Comparison of ENCODE assay signal across 8 cellular contexts in the genomic region with DNA sequence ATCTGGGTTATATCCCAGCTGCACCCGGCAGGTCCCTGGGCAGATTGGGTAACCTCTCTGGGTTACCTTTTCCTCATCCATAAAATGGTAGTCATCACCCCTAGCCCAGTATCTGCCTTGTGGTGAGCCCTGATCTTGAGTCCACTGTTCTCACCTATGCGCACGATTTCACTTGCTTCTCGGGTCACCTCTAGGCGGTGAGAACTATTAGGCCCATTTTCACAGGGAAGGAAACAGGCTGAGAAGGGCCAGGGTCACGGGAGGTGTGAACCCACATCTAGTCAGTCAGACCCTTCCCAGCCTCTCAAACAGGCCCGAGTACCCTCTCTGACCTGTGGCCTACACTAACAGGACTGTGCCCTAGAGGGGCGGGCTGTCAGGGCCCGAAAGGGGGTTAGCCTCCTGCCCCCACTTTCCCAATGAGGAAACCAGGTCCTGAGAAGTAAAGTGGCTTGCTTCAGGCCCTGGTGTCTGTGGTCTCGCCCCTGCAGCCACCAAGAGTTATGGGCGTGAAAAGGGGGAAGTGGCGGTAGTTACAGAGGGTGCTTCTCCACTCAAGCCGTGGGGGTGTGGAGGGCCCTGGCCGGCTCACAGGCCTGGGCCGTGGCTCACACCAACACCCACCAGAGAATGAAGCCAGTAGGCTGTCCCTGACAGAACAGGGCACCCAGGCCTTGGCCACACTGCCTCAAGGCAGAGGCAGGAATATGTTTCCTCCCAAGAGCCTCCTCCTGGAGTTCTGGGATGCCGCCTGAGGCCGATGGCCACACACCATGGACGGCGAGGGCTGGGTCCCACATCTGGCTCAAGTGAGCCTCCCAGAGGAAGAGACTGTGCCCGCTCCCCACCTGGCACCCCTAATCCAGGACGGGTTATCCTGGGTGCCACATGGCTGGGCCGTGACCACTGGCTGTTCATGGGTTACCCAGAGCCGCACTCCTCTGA. TPM values are rescaled to one million over a fixed set of nuclear protein-coding genes. Genes with fewer than 3 reads are reported as not detected.
A peak's percentile ranks its signal among the peaks of the same experiment; 100 is the strongest.
DNase-seq lines count a peak whose midpoint lies in the region; ATAC-seq and TF ChIP-seq lines count a peak whose summit lies in the region.

No MANE protein-coding gene starts in this region.

- no peak overlapping the region for H3K4me3 ChIP-seq in stomach

- peak overlapping the region in 2 of 5 donors; percentile 55 to 66 for H3K27ac ChIP-seq in stomach

- no peaks in the 10 kb centered on the region for H3K36me3 ChIP-seq in stomach

- peaks cover 63% of the 10 kb centered on the region for H3K36me3 Mint-ChIP-seq in activated T-helper 2 cell treated with anti-CD3 and anti-CD28 coated beads, Interferon-gamma antibody, Interleukin-2, Interleukin-4, amounts not matched to agents 10 μg/mL and 5 μg/mL and 100 μg/mL, durations not matched to agents 14 hours and 24 hours and 36 hours (ENCODE audit: low read depth)

- intact Hi-C loops in activated T-helper 2 cell treated with anti-CD3 and anti-CD28 coated beads, Interferon-gamma antibody, Interleukin-2, Interleukin-4, amounts not matched to agents 10 μg/mL and 5 μg/mL and 100 μg/mL, durations not matched to agents 14 hours and 24 hours and 36 hours (cut with micrococcal nuclease): loop anchor here (1.0 kb wide), 2 partner anchors 8 to 26 kb away; no protein-coding TSS in a partner anchor
- intact Hi-C loops in stomach (cut with DNase I; ENCODE audit: low total_unique reads): no loop called here

- H3K4me1 Mint-ChIP-seq in activated T-helper 2 cell treated with anti-CD3 and anti-CD28 coated beads, Interferon-gamma antibody, Interleukin-2, Interleukin-4, amounts not matched to agents 10 μg/mL and 5 μg/mL and 100 μg/mL, durations not matched to agents 14 hours and 24 hours and 36 hours (ENCODE audit: low read depth): peaks cover 73% of the 10 kb centered on the region
- H3K4me1 Mint-ChIP-seq in stimulated activated naive CD8-positive, alpha-beta T cell treated with anti-CD3 and anti-CD28 coated beads, Interleukin-15, amount 100 ng/mL, for 72 hours: peaks cover 100% of the 10 kb centered on the region

- peak overlapping the region; percentile 84 for H3K27ac Mint-ChIP-seq in activated T-helper 2 cell treated with anti-CD3 and anti-CD28 coated beads, Interferon-gamma antibody, Interleukin-2, Interleukin-4, amounts not matched to agents 10 μg/mL and 5 μg/mL and 100 μg/mL, durations not matched to agents 14 hours and 24 hours and 36 hours
- H3K27ac Mint-ChIP-seq in stimulated activated naive CD8-positive, alpha-beta T cell treated with anti-CD3 and anti-CD28 coated beads, Interleukin-15, amount 100 ng/mL, for 72 hours: peak overlapping the region; percentile 94 to 97

- TF ChIP-seq CTCF in stomach (IDR thresholded peaks at IDR 0.05): no peak

- H3K4me3 Mint-ChIP-seq in activated T-helper 2 cell treated with anti-CD3 and anti-CD28 coated beads, Interferon-gamma antibody, Interleukin-2, Interleukin-4, amounts not matched to agents 10 μg/mL and 5 μg/mL and 100 μg/mL, durations not matched to agents 14 hours and 24 hours and 36 hours (ENCODE audit: low read depth): peak overlapping the region; percentile 39
- H3K4me3 Mint-ChIP-seq in stimulated activated naive CD8-positive, alpha-beta T cell treated with anti-CD3 and anti-CD28 coated beads, Interleukin-15, amount 100 ng/mL, for 72 hours: peak overlapping the region; percentile 75 to 83

- ATAC-seq in HG03139 (IDR thresholded peaks at IDR 0.05; ENCODE audit: unreplicated experiment): peak; percentile 31
- peak; percentile 60 for ATAC-seq in stimulated activated naive CD8-positive, alpha-beta T cell treated with anti-CD3 and anti-CD28 coated beads, Interleukin-15, amount 100 ng/mL, for 72 hours
- ATAC-seq in GM18517 (IDR thresholded peaks at IDR 0.05; ENCODE audit: unreplicated experiment): no peak

- H3K4me1 ChIP-seq in stomach: peaks cover 0 to 49% (median 4%) of the 10 kb centered on the region in 4 donors

- DNase-seq in activated gamma-delta T cell treated with Interleukin-2 at 50 U/mL for 16 hours (peak; percentile 26), activated gamma-delta T cell (lab: John Stamatoyannopoulos, UW) (no peak), stomach (no peak), DMS 273 treated with DMSO at 0.1 percent for 48 hours (lab: John Stamatoyannopoulos, UW) (no peak)
- no peak for DNase-seq in activated T-helper 2 cell treated with anti-CD3 and anti-CD28 coated beads, Interferon-gamma antibody, Interleukin-2, Interleukin-4, amounts not matched to agents 10 μg/mL and 5 μg/mL and 100 μg/mL, durations not matched to agents 14 hours and 24 hours and 36 hours (ENCODE audit: low spot score)
- DNase-seq in stimulated activated naive CD8-positive, alpha-beta T cell treated with anti-CD3 and anti-CD28 coated beads, Interleukin-15, amount 100 ng/mL, for 72 hours: peak; percentile 43 to 57

- no peaks in the 10 kb centered on the region for H3K27me3 Mint-ChIP-seq in activated T-helper 2 cell treated with anti-CD3 and anti-CD28 coated beads, Interferon-gamma antibody, Interleukin-2, Interleukin-4, amounts not matched to agents 10 μg/mL and 5 μg/mL and 100 μg/mL, durations not matched to agents 14 hours and 24 hours and 36 hours (ENCODE audit: low read depth)
- H3K27me3 Mint-ChIP-seq in stimulated activated naive CD8-positive, alpha-beta T cell treated with anti-CD3 and anti-CD28 coated beads, Interleukin-15, amount 100 ng/mL, for 72 hours: no peaks in the 10 kb centered on the region

- WGBS in stomach, 5 donors: 74 to 86% (median 82%) methylated on average over 17 to 23 of the region's 23 CpGs

- H3K27me3 ChIP-seq in stomach: no peaks in the 10 kb centered on the region

- H3K9me3 Mint-ChIP-seq in activated T-helper 2 cell treated with anti-CD3 and anti-CD28 coated beads, Interferon-gamma antibody, Interleukin-2, Interleukin-4, amounts not matched to agents 10 μg/mL and 5 μg/mL and 100 μg/mL, durations not matched to agents 14 hours and 24 hours and 36 hours: no peaks in the 10 kb centered on the region
- H3K9me3 Mint-ChIP-seq in stimulated activated naive CD8-positive, alpha-beta T cell treated with anti-CD3 and anti-CD28 coated beads, Interleukin-15, amount 100 ng/mL, for 72 hours: no peaks in the 10 kb centered on the region

- TF ChIP-seq EP300 in stomach (IDR thresholded peaks at IDR 0.05): no peak

- H3K9me3 ChIP-seq in stomach: no peaks in the 10 kb centered on the region

- TF ChIP-seq POLR2A in stomach (IDR thresholded peaks at IDR 0.05): no peak

RNA-seq across cellular contexts. Expression of a gene that starts 19.5 kb away (rescaled TPM):
- total RNA-seq in activated T-helper 2 cell treated with anti-CD3 and anti-CD28 coated beads, Interferon-gamma antibody, Interleukin-2, Interleukin-4, amounts not matched to agents 10 μg/mL and 5 μg/mL and 100 μg/mL, durations not matched to agents 14 hours and 24 hours and 36 hours: 167 and 169 TPM in 2 replicates
- total RNA-seq in stomach: 10 to 100 TPM in 3 of 5 donors, 1 to 10 TPM in 1, under 1 TPM in 1; 0.29 to 75.4 (median 10.1) TPM
- 1 to 10 TPM; 3.1 to 6.6 (median 4.2) TPM for polyA plus RNA-seq in stomach

RNA-seq across cellular contexts. Expression of a gene that starts 56.5 kb away (rescaled TPM):
- total RNA-seq in activated T-helper 2 cell treated with anti-CD3 and anti-CD28 coated beads, Interferon-gamma antibody, Interleukin-2, Interleukin-4, amounts not matched to agents 10 μg/mL and 5 μg/mL and 100 μg/mL, durations not matched to agents 14 hours and 24 hours and 36 hours: 37.8 and 40.1 TPM in 2 replicates
- 100 to 1,000 TPM in 3 of 5 donors, 10 to 100 TPM in 2; 42.9 to 390 (median 143) TPM for total RNA-seq in stomach
- polyA plus RNA-seq in stomach: 100 to 1,000 TPM in 1 of 3 donors, 10 to 100 TPM in 2; 48.7 to 100 (median 99.2) TPM

Comparison
In these comparisons a context has a peak if more than half of its experiments do, and no peak if none do; other contexts are left out.
1. DNase-seq: peak in activated gamma-delta T cell treated with Interleukin-2 at 50 U/mL for 16 hours (single experiment) and stimulated activated naive CD8-positive, alpha-beta T cell treated with anti-CD3 and anti-CD28 coated beads, Interleukin-15, amount 100 ng/mL, for 72 hours (2 of 2); none in activated gamma-delta T cell (single experiment), activated T-helper 2 cell treated with anti-CD3 and anti-CD28 coated beads, Interferon-gamma antibody, Interleukin-2, Interleukin-4, amounts not matched to agents 10 μg/mL and 5 μg/mL and 100 μg/mL, durations not matched to agents 14 hours and 24 hours and 36 hours (single experiment), stomach (single experiment) and DMS 273 treated with DMSO at 0.1 percent for 48 hours (single experiment).